Comparison of ENCODE assay signal across 16 cellular contexts in genomic region chr2:212997526-212998020, GRCh38.
"Had no signal": no experiment of that assay in that cellular context is flagged by ENCODE, and none has a peak within 500 bp of the region (broad histone marks: within the 10 kb centered on the region; RNA-seq: fewer than 3 reads in every experiment).

No MANE protein-coding gene starts in this region.

- H3K27me3 Mint-ChIP-seq: activated naive CD4-positive, alpha-beta T cell treated with anti-CD3 and anti-CD28 coated beads, Interleukin-2, amount 50 U/mL, for 24 hours; activated T-cell treated with anti-CD3 and anti-CD28 coated beads, Interleukin-2, amount 50 U/mL, for 24 hours; stimulated activated naive CD8-positive, alpha-beta T cell treated with anti-CD3 and anti-CD28 coated beads, Interleukin-15, Interleukin-2, amounts not matched to agents 100 ng/mL and 50 ng/mL, for 24 hours had no signal

- ATAC-seq: activated CD4-positive, alpha-beta T cell treated with anti-CD3 and anti-CD28 coated beads for 36 hours; left lung; right lobe of liver had no signal

- DNase-seq: activated CD4-positive, alpha-beta memory T cell treated with anti-CD3 and anti-CD28 coated beads, Interleukin-2, amount 10 ng/mL, durations not matched to agents 7 days and 5 days; activated CD4-positive, alpha-beta T cell treated with anti-CD3 and anti-CD28 coated beads for 36 hours; activated effector memory CD4-positive, alpha-beta T cell treated with Interleukin-2 at 50 U/mL for 16 hours; activated T-cell treated with anti-CD3 and anti-CD28 coated beads, Interleukin-2, amount 50 U/mL, for 24 hours; amniotic stem cell; brain microvascular endothelial cell; cortex of kidney; effector CD8-positive, alpha-beta T cell; foreskin fibroblast; kidney; left lung; nephron progenitor cell; right lobe of liver; T-helper 9 cell had no signal

- H3K4me3 Mint-ChIP-seq: activated CD4-positive, alpha-beta memory T cell treated with anti-CD3 and anti-CD28 coated beads, Interleukin-2, amount 10 ng/mL, durations not matched to agents 7 days and 5 days; activated CD4-positive, alpha-beta T cell treated with anti-CD3 and anti-CD28 coated beads for 36 hours; activated naive CD4-positive, alpha-beta T cell treated with anti-CD3 and anti-CD28 coated beads, Interleukin-2, amount 50 U/mL, for 24 hours; activated T-cell treated with anti-CD3 and anti-CD28 coated beads, Interleukin-2, amount 50 U/mL, for 24 hours; nephron progenitor cell; stimulated activated naive CD8-positive, alpha-beta T cell treated with anti-CD3 and anti-CD28 coated beads, Interleukin-15, Interleukin-2, amounts not matched to agents 100 ng/mL and 50 ng/mL, for 24 hours had no signal

- H3K36me3 Mint-ChIP-seq: activated naive CD4-positive, alpha-beta T cell treated with anti-CD3 and anti-CD28 coated beads, Interleukin-2, amount 50 U/mL, for 24 hours had no signal

- H3K27ac Mint-ChIP-seq: activated CD4-positive, alpha-beta memory T cell treated with anti-CD3 and anti-CD28 coated beads, Interleukin-2, amount 10 ng/mL, durations not matched to agents 7 days and 5 days; activated CD4-positive, alpha-beta T cell treated with anti-CD3 and anti-CD28 coated beads for 36 hours; activated naive CD4-positive, alpha-beta T cell treated with anti-CD3 and anti-CD28 coated beads, Interleukin-2, amount 50 U/mL, for 24 hours; activated T-cell treated with anti-CD3 and anti-CD28 coated beads, Interleukin-2, amount 50 U/mL, for 24 hours; nephron progenitor cell; stimulated activated naive CD8-positive, alpha-beta T cell treated with anti-CD3 and anti-CD28 coated beads, Interleukin-15, Interleukin-2, amounts not matched to agents 100 ng/mL and 50 ng/mL, for 24 hours had no signal

- H3K4me1 Mint-ChIP-seq: nephron progenitor cell had no signal

- H3K9me3 Mint-ChIP-seq: activated naive CD4-positive, alpha-beta T cell treated with anti-CD3 and anti-CD28 coated beads, Interleukin-2, amount 50 U/mL, for 24 hours; activated T-cell treated with anti-CD3 and anti-CD28 coated beads, Interleukin-2, amount 50 U/mL, for 24 hours; nephron progenitor cell; stimulated activated naive CD8-positive, alpha-beta T cell treated with anti-CD3 and anti-CD28 coated beads, Interleukin-15, Interleukin-2, amounts not matched to agents 100 ng/mL and 50 ng/mL, for 24 hours had no signal
